In the genomic region with DNA sequence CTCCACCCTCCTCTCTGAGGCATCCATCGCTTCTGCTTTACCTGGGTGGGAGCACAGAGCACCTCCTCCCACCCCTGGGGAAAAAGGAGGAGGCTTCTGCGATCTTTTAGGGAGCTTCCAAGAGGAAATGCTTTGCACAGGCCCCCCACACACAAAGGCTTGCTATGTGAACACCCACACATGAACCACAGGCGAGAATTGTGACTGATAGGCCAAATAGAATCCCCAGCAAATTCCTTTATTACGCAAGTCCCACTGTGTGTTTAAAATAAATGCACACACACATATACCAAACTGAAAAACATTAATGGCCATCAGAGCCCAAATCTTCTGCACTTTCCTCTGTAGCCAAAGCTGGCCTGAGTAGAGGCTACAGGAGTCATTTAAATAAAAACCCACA, we compare ENCODE assay signal across 23 cellular contexts.
"Had no signal": no experiment of that assay in that cellular context is flagged by ENCODE, and none has a peak within 500 bp of the region (broad histone marks: within the 10 kb centered on the region; RNA-seq: fewer than 3 reads in every experiment).

No MANE protein-coding gene starts in this region.

- DNase-seq: activated CD4-positive, alpha-beta T cell treated with anti-CD3 and anti-CD28 coated beads, Interleukin-2, amount 10 ng/mL, durations not matched to agents 7 days and 5 days; activated CD8-positive, alpha-beta T cell treated with anti-CD3 and anti-CD28 coated beads, Interleukin-2, amount 10 ng/mL, durations not matched to agents 7 days and 5 days; activated naive CD4-positive, alpha-beta T cell treated with Interleukin-2 at 50 U/mL for 16 hours; activated naive CD8-positive, alpha-beta T cell treated with anti-CD3 and anti-CD28 coated beads, Interleukin-2, amount 10 ng/mL, durations not matched to agents 7 days and 5 days; activated T-cell treated with anti-CD3 and anti-CD28 coated beads, Interleukin-2, amount 50 U/mL, for 24 hours; anterior cingulate cortex; dermis blood vessel endothelial cell; effector memory CD4-positive, alpha-beta T cell; esophagus squamous epithelium; foreskin fibroblast; midbrain; stimulated activated CD4-positive, alpha-beta T cell treated with anti-CD3 and anti-CD28 coated beads, Interleukin-4, amount 100 ng/mL, for 24 hours; testis had no signal

- H3K36me3 Mint-ChIP-seq: activated naive CD8-positive, alpha-beta T cell treated with anti-CD3 and anti-CD28 coated beads, Interleukin-2, amount 10 ng/mL, durations not matched to agents 7 days and 5 days; stimulated activated effector memory CD8-positive, alpha-beta T cell treated with anti-CD3 and anti-CD28 coated beads, Interleukin-12 subunit alpha, Interleukin-12 subunit beta, amount 100 ng/mL, for 72 hours; type B pancreatic cell had no signal

- ATAC-seq: activated CD4-positive, CD25-positive, alpha-beta regulatory T cell treated with anti-CD3 and anti-CD28 coated beads, Interleukin-2, amount 50 U/mL, for 24 hours; activated CD8-positive, alpha-beta T cell treated with anti-CD3 and anti-CD28 coated beads, Interleukin-2, amount 10 ng/mL, durations not matched to agents 7 days and 5 days; left lobe of liver had no signal

- H3K27ac Mint-ChIP-seq: activated CD4-positive, alpha-beta T cell treated with anti-CD3 and anti-CD28 coated beads, Interleukin-2, amount 10 ng/mL, durations not matched to agents 7 days and 5 days; activated CD8-positive, alpha-beta T cell treated with anti-CD3 and anti-CD28 coated beads, Interleukin-2, amount 10 ng/mL, durations not matched to agents 7 days and 5 days; activated naive CD8-positive, alpha-beta T cell treated with anti-CD3 and anti-CD28 coated beads, Interleukin-2, amount 10 ng/mL, durations not matched to agents 7 days and 5 days; activated T-cell treated with anti-CD3 and anti-CD28 coated beads, Interleukin-2, amount 50 U/mL, for 24 hours; activated T-helper 2 cell treated with anti-CD3 and anti-CD28 coated beads, Interferon-gamma antibody, Interleukin-2, Interleukin-4, amounts not matched to agents 10 μg/mL and 5 μg/mL and 100 μg/mL, durations not matched to agents 14 hours and 24 hours and 36 hours; stimulated activated effector memory CD8-positive, alpha-beta T cell treated with anti-CD3 and anti-CD28 coated beads, Interleukin-12 subunit alpha, Interleukin-12 subunit beta, amount 100 ng/mL, for 72 hours; T-helper 1 cell treated with Interleukin-12 subunit alpha and Interleukin-12 subunit beta and Interleukin-4 antibody, amounts not matched to agents 30 μg/mL and 1 μg/mL, for 36 hours; type B pancreatic cell had no signal

- H3K9me3 ChIP-seq: esophagus squamous epithelium, prostate gland, right atrium auricular region, testis had no signal

- H3K4me2 ChIP-seq: hepatocyte had no signal

- H3K4me3 Mint-ChIP-seq: activated CD4-positive, alpha-beta T cell treated with anti-CD3 and anti-CD28 coated beads, Interleukin-2, amount 10 ng/mL, durations not matched to agents 7 days and 5 days; activated CD8-positive, alpha-beta T cell treated with anti-CD3 and anti-CD28 coated beads, Interleukin-2, amount 10 ng/mL, durations not matched to agents 7 days and 5 days; activated naive CD8-positive, alpha-beta T cell treated with anti-CD3 and anti-CD28 coated beads, Interleukin-2, amount 10 ng/mL, durations not matched to agents 7 days and 5 days; activated T-cell treated with anti-CD3 and anti-CD28 coated beads, Interleukin-2, amount 50 U/mL, for 24 hours; stimulated activated effector memory CD8-positive, alpha-beta T cell treated with anti-CD3 and anti-CD28 coated beads, Interleukin-12 subunit alpha, Interleukin-12 subunit beta, amount 100 ng/mL, for 72 hours; T-helper 1 cell treated with Interleukin-12 subunit alpha and Interleukin-12 subunit beta and Interleukin-4 antibody, amounts not matched to agents 30 μg/mL and 1 μg/mL, for 36 hours; type B pancreatic cell had no signal

- H3K27ac ChIP-seq: esophagus squamous epithelium, hepatocyte, prostate gland, right atrium auricular region, testis had no signal

- H3K36me3 ChIP-seq: esophagus squamous epithelium, prostate gland, right atrium auricular region had no signal

- H3K9me3 Mint-ChIP-seq: activated CD4-positive, alpha-beta T cell treated with anti-CD3 and anti-CD28 coated beads, Interleukin-2, amount 10 ng/mL, durations not matched to agents 7 days and 5 days; activated naive CD8-positive, alpha-beta T cell treated with anti-CD3 and anti-CD28 coated beads, Interleukin-2, amount 10 ng/mL, durations not matched to agents 7 days and 5 days; activated T-cell treated with anti-CD3 and anti-CD28 coated beads, Interleukin-2, amount 50 U/mL, for 24 hours; activated T-helper 2 cell treated with anti-CD3 and anti-CD28 coated beads, Interferon-gamma antibody, Interleukin-2, Interleukin-4, amounts not matched to agents 10 μg/mL and 5 μg/mL and 100 μg/mL, durations not matched to agents 14 hours and 24 hours and 36 hours; stimulated activated effector memory CD8-positive, alpha-beta T cell treated with anti-CD3 and anti-CD28 coated beads, Interleukin-12 subunit alpha, Interleukin-12 subunit beta, amount 100 ng/mL, for 72 hours; T-helper 1 cell treated with Interleukin-12 subunit alpha and Interleukin-12 subunit beta and Interleukin-4 antibody, amounts not matched to agents 30 μg/mL and 1 μg/mL, for 36 hours; type B pancreatic cell had no signal

- H3K4me1 ChIP-seq: prostate gland, right atrium auricular region, testis had no signal

- H3K4me1 Mint-ChIP-seq: activated CD4-positive, alpha-beta T cell treated with anti-CD3 and anti-CD28 coated beads, Interleukin-2, amount 10 ng/mL, durations not matched to agents 7 days and 5 days; activated naive CD8-positive, alpha-beta T cell treated with anti-CD3 and anti-CD28 coated beads, Interleukin-2, amount 10 ng/mL, durations not matched to agents 7 days and 5 days had no signal

- H3K4me3 ChIP-seq: esophagus squamous epithelium, hepatocyte, lung, prostate gland, right atrium auricular region, testis had no signal

- H2AFZ ChIP-seq: hepatocyte had no signal

- H3K27me3 ChIP-seq: hepatocyte, right atrium auricular region, testis had no signal
